14 cellular contexts compared by ENCODE assay signal in the genomic region with DNA sequence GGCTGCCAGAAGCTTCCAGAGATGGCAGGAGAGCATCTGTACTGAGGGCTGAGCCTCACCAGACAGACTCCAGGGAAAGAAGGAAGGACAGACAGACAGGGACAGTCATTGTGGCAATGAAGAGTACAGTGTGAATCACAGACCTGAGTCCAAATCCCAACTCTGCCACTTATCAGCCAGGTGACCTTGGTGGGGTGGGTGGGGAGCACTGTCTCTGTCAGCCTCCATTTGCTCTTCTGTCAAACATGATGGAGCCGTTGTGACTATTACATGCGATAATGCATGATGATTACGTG.
DNase-seq lines count a peak whose midpoint lies in the region; ATAC-seq and TF ChIP-seq lines count a peak whose summit lies in the region.
"Had no signal": no experiment of that assay in that cellular context is flagged by ENCODE, and none has a peak within 500 bp of the region (broad histone marks: within the 10 kb centered on the region; RNA-seq: fewer than 3 reads in every experiment).

No MANE protein-coding gene starts in this region.

- no peaks in the 10 kb centered on the region for H3K27me3 ChIP-seq in endodermal cell (ENCODE audit: control insufficient read depth, insufficient read depth, low read length, poor library complexity, severe bottlenecking)
- H3K27me3 ChIP-seq in spleen (replicated peaks in 1 of 7), result peaks cover 0 to 6% (median 0%) of the 10 kb centered on the region in 7 donors

- H3K27ac ChIP-seq in endodermal cell (ENCODE audit: low read depth, low read length), result no peak overlapping the region
- no peak overlapping the region for H3K27ac ChIP-seq in spleen

- H3K9ac ChIP-seq in endodermal cell (ENCODE audit: extremely low read depth, low read length, poor library complexity, severe bottlenecking), result no peak overlapping the region

- no peak for TF ChIP-seq POLR2A in spleen (IDR thresholded peaks at IDR 0.05)

- 96 to 100% methylated on average over 3 of the region's 3 CpGs for WGBS in endodermal cell (ENCODE audit: insufficient coverage in 1 of 2, insufficient read length in 1 of 2), 2 experiments
- WGBS in spleen, 5 donors, result 86 to 90% (median 87%) methylated on average over 3 of the region's 3 CpGs

- no peaks in the 10 kb centered on the region for H3K9me3 Mint-ChIP-seq in activated CD8-positive, alpha-beta memory T cell treated with anti-CD3 and anti-CD28 coated beads, Interleukin-2, amount 10 ng/mL, durations not matched to agents 7 days and 5 days (ENCODE audit: low read depth)
- H3K9me3 Mint-ChIP-seq in endodermal cell (no peaks in the 10 kb centered on the region), MCF 10A (ENCODE audit: unreplicated experiment) (no peaks in the 10 kb centered on the region)

- H3K4me1 Mint-ChIP-seq in activated CD8-positive, alpha-beta memory T cell treated with anti-CD3 and anti-CD28 coated beads, Interleukin-2, amount 10 ng/mL, durations not matched to agents 7 days and 5 days, result peaks cover 21% of the 10 kb centered on the region
- H3K4me1 Mint-ChIP-seq in endodermal cell (no peaks in the 10 kb centered on the region), MCF 10A (ENCODE audit: insufficient read depth, unreplicated experiment) (no peaks in the 10 kb centered on the region)

- no peaks in the 10 kb centered on the region for H3K9me3 ChIP-seq in endodermal cell (ENCODE audit: control insufficient read depth, low read length)
- no peaks in the 10 kb centered on the region for H3K9me3 ChIP-seq in spleen
- H3K9me3 ChIP-seq: HAP-1 had no signal

- ATAC-seq in activated CD8-positive, alpha-beta memory T cell treated with anti-CD3 and anti-CD28 coated beads, Interleukin-2, amount 10 ng/mL, durations not matched to agents 7 days and 5 days, result no peak
- no peak for ATAC-seq in GM21526 (IDR thresholded peaks at IDR 0.05; ENCODE audit: low FRiP score, unreplicated experiment)
- ATAC-seq: HepG2 had no signal

- peak overlapping the region; percentile 54 for H3K27ac Mint-ChIP-seq in activated CD8-positive, alpha-beta memory T cell treated with anti-CD3 and anti-CD28 coated beads, Interleukin-2, amount 10 ng/mL, durations not matched to agents 7 days and 5 days
- H3K27ac Mint-ChIP-seq in endodermal cell (no peak overlapping the region), MCF 10A (ENCODE audit: low read depth, unreplicated experiment) (no peak overlapping the region)
- H3K27ac Mint-ChIP-seq: CD4-positive, alpha-beta memory T cell had no signal

- no peak overlapping the region for H3K4me3 Mint-ChIP-seq in activated CD8-positive, alpha-beta memory T cell treated with anti-CD3 and anti-CD28 coated beads, Interleukin-2, amount 10 ng/mL, durations not matched to agents 7 days and 5 days
- H3K4me3 Mint-ChIP-seq in endodermal cell (no peak overlapping the region), MCF 10A (ENCODE audit: unreplicated experiment) (no peak overlapping the region)
- H3K4me3 Mint-ChIP-seq: CD4-positive, alpha-beta memory T cell had no signal

- H3K36me3 ChIP-seq in endodermal cell (ENCODE audit: control insufficient read depth, insufficient read depth, low read length) (no peaks in the 10 kb centered on the region), spleen (no peaks in the 10 kb centered on the region)
- H3K36me3 ChIP-seq: HAP-1 had no signal

- H3K4me3 ChIP-seq in endodermal cell (ENCODE audit: low read length) (no peak overlapping the region), spleen (no peak overlapping the region)
- H3K4me3 ChIP-seq: HAP-1 had no signal

- H3K4me1 ChIP-seq in endodermal cell (ENCODE audit: control insufficient read depth, insufficient read depth, low read length) (no peaks in the 10 kb centered on the region), spleen (no peaks in the 10 kb centered on the region)
- H3K4me1 ChIP-seq: HAP-1 had no signal

- CTCF ChIA-PET in activated CD8-positive, alpha-beta memory T cell treated with anti-CD3 and anti-CD28 coated beads, Interleukin-2, amount 10 ng/mL, durations not matched to agents 7 days and 5 days (lab: Charles Lee), result interaction anchor here (1.0 kb wide), 1 partner anchor 10 kb away, joined by 3 read pairs; no protein-coding TSS in a partner anchor
- CTCF ChIA-PET in MCF 10A (lab: Yijun Ruan, JAX), result interaction anchor here (0.6 kb wide), 1 partner anchor 57 kb away, joined by 3 read pairs; no protein-coding TSS in a partner anchor

- TF ChIP-seq CTCF in endodermal cell (conservative IDR thresholded peaks at IDR 0.05) (no peak), spleen (IDR thresholded peaks at IDR 0.05 in 8 of 11, conservative IDR thresholded peaks at IDR 0.05 in 3 of 11) (no peak), MCF 10A (IDR thresholded peaks at IDR 0.05; ENCODE audit: unreplicated experiment) (no peak)

- H3K36me3 Mint-ChIP-seq in activated CD8-positive, alpha-beta memory T cell treated with anti-CD3 and anti-CD28 coated beads, Interleukin-2, amount 10 ng/mL, durations not matched to agents 7 days and 5 days, result no peaks in the 10 kb centered on the region
- H3K36me3 Mint-ChIP-seq in endodermal cell (ENCODE audit: low read depth) (no peaks in the 10 kb centered on the region), MCF 10A (ENCODE audit: insufficient read depth, unreplicated experiment) (no peaks in the 10 kb centered on the region)
- H3K36me3 Mint-ChIP-seq: CD4-positive, alpha-beta memory T cell had no signal

- POLR2A ChIA-PET in MCF 10A (lab: Yijun Ruan, JAX), result no interaction called here

- H3K27me3 Mint-ChIP-seq in activated CD8-positive, alpha-beta memory T cell treated with anti-CD3 and anti-CD28 coated beads, Interleukin-2, amount 10 ng/mL, durations not matched to agents 7 days and 5 days, result peaks cover 16% of the 10 kb centered on the region
- H3K27me3 Mint-ChIP-seq in endodermal cell (ENCODE audit: insufficient read depth) (peaks cover 10% of the 10 kb centered on the region), MCF 10A (ENCODE audit: insufficient read depth, unreplicated experiment) (peaks cover 46% of the 10 kb centered on the region)

- no TSS peak for BruUV-seq in MCF 10A (replicated peaks; lab: Mats Ljungman, UMichigan)

- intact Hi-C loops in spleen (cut with DNase I; ENCODE audit: low total_unique reads) (no loop called here), MCF 10A (cut with micrococcal nuclease) (no loop called here)

- DNase-seq in activated CD8-positive, alpha-beta memory T cell treated with anti-CD3 and anti-CD28 coated beads, Interleukin-2, amount 10 ng/mL, durations not matched to agents 7 days and 5 days, result no peak
- no peak for DNase-seq in activated CD8-positive, alpha-beta memory T cell treated with anti-CD3 and anti-CD28 coated beads, Interleukin-2, amount 50 U/mL, for 48 hours
- DNase-seq in endodermal cell (peak; percentile 17), spleen (peak; percentile 46), MCF 10A (ENCODE audit: unreplicated experiment) (no peak), NCI-H146 (lab: John Stamatoyannopoulos, UW) (no peak)
- DNase-seq: 8988T; AML-193; C1 segment of cervical spinal cord; CD4-positive, alpha-beta memory T cell; DMS79 had no signal

Comparison
In these comparisons a context has a peak if more than half of its experiments do, and no peak if none do; other contexts are left out.
1. DNase-seq: peak in endodermal cell (single experiment) and spleen (single experiment); none in activated CD8-positive, alpha-beta memory T cell treated with anti-CD3 and anti-CD28 coated beads, Interleukin-2, amount 10 ng/mL, durations not matched to agents 7 days and 5 days (single experiment), activated CD8-positive, alpha-beta memory T cell treated with anti-CD3 and anti-CD28 coated beads, Interleukin-2, amount 50 U/mL, for 48 hours (single experiment), MCF 10A (single experiment) and NCI-H146 (single experiment).